ENCODE assay signal across 8 cellular contexts in the genomic region with DNA sequence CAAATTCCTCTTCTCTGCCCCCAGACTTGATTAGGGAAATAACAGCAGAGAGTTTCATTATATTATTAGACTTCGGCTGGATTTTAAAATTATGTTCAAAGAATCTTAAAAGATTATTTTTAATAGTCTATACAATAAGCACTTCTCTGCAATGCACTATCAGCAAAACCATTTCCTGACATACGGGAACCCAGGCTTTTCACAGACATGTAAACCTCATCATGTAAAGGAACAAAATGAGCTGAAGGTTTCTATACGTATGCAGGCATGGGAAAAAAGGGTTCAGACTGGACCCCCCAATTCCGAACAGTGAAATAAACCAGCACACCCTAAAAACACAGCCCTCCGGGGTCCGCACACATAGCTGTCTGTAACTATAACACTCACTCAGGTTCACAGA.
DNase-seq lines count a peak whose midpoint lies in the region; ATAC-seq, FAIRE-seq and TF ChIP-seq lines count a peak whose summit lies in the region.

No MANE protein-coding gene starts in this region.

- H3K36me3 ChIP-seq in cardiac muscle cell (peaks cover 19% of the 10 kb centered on the region), bronchial epithelial cell (ENCODE audit: control insufficient read depth, insufficient read depth, low read length) (peaks cover 8% of the 10 kb centered on the region), mucosa of descending colon (ENCODE audit: low read depth) (no peaks in the 10 kb centered on the region), upper lobe of left lung (peaks cover 5 to 30% (median 7%) of the 10 kb centered on the region in 4 donors)

- FAIRE-seq in bronchial epithelial cell (lab: Jason Lieb, UNC), result no peak

- no peak for TF ChIP-seq CTCF in cardiac muscle cell (IDR thresholded peaks at IDR 0.05; ENCODE audit: low read depth, low read length)
- TF ChIP-seq CTCF in bronchial epithelial cell (IDR thresholded peaks at IDR 0.05; ENCODE audit: insufficient read depth, low read length, severe bottlenecking), result no peak
- TF ChIP-seq CTCF in mucosa of descending colon (IDR thresholded peaks at IDR 0.05), result no peak
- TF ChIP-seq CTCF in upper lobe of left lung (IDR thresholded peaks at IDR 0.05), result no peak

- 59 to 63% methylated on average over 6 of the region's 6 CpGs for WGBS in upper lobe of left lung, 2 donors

- TF ChIP-seq EP300 in upper lobe of left lung (IDR thresholded peaks at IDR 0.05), result no peak

- H3K9me3 ChIP-seq in cardiac muscle cell (ENCODE audit: low read depth) (no peaks in the 10 kb centered on the region), mucosa of descending colon (no peaks in the 10 kb centered on the region), upper lobe of left lung (no peaks in the 10 kb centered on the region)

- TF ChIP-seq POLR2A in upper lobe of left lung (IDR thresholded peaks at IDR 0.05), result no peak

- H3K4me1 ChIP-seq in cardiac muscle cell (ENCODE audit: low read depth), result peaks cover 27% of the 10 kb centered on the region
- peaks cover 17% of the 10 kb centered on the region for H3K4me1 ChIP-seq in mucosa of descending colon (ENCODE audit: low read depth)
- H3K4me1 ChIP-seq in upper lobe of left lung, result peaks cover 9 to 17% (median 13%) of the 10 kb centered on the region in 4 donors

- H3K27ac ChIP-seq in cardiac muscle cell, result peak overlapping the region; percentile 93
- H3K27ac ChIP-seq in upper lobe of left lung, result peak overlapping the region; percentile 65 to 84 (median 70)

- ATAC-seq in mucosa of descending colon (peak; percentile 13), upper lobe of left lung (ENCODE audit: low FRiP score in 2 of 2) (no peak), GM21786 (IDR thresholded peaks at IDR 0.05; ENCODE audit: unreplicated experiment) (no peak), HG03039 (IDR thresholded peaks at IDR 0.05; ENCODE audit: unreplicated experiment) (no peak)

- DNase-seq in cardiac muscle cell (ENCODE audit: low read depth in 1 of 2, low spot score in 1 of 2) (no peak), cardiac septum (ENCODE audit: low spot score) (no peak), bronchial epithelial cell (ENCODE audit: low read depth) (no peak), mucosa of descending colon (peak in 1 of 3 donors; percentile 36), upper lobe of left lung (no peak), OCI-M1 (lab: John Stamatoyannopoulos, UW) (no peak)

- H3K4me3 ChIP-seq in cardiac muscle cell, result peak overlapping the region; percentile 6
- H3K4me3 ChIP-seq in bronchial epithelial cell (ENCODE audit: low read depth, low read length), result peak overlapping the region; percentile 65
- peak overlapping the region; percentile 11 for H3K4me3 ChIP-seq in mucosa of descending colon
- H3K4me3 ChIP-seq in upper lobe of left lung, result peak overlapping the region in 3 of 4 donors; percentile 17 to 43 (median 43)

- intact Hi-C loops in cardiac septum (cut with DNase I) (no loop called here), mucosa of descending colon (cut with DNase I, micrococcal nuclease) (no loop called here)

- H3K27me3 ChIP-seq in cardiac muscle cell (no peaks in the 10 kb centered on the region), bronchial epithelial cell (ENCODE audit: control insufficient read depth, insufficient read depth, low read length) (no peaks in the 10 kb centered on the region), upper lobe of left lung (no peaks in the 10 kb centered on the region)

Comparison
In these comparisons a context has a peak if more than half of its experiments do, and no peak if none do; other contexts are left out.
1. H3K4me3 ChIP-seq: peak in every context shown above with its lines; median percentile 65 in bronchial epithelial cell; 43 in upper lobe of left lung; 11 in mucosa of descending colon; 6 in cardiac muscle cell.